8 cellular contexts compared by ENCODE assay signal in genomic region chr5:129459485-129460120, GRCh38. TPM values are rescaled to one million over a fixed set of nuclear protein-coding genes. Genes with fewer than 3 reads are reported as not detected.
DNase-seq lines count a peak whose midpoint lies in the region; ATAC-seq and TF ChIP-seq lines count a peak whose summit lies in the region.

No MANE protein-coding gene starts in this region.

- peaks cover 9% of the 10 kb centered on the region for H3K4me1 Mint-ChIP-seq in activated T-cell treated with anti-CD3 and anti-CD28 coated beads, Interleukin-2, amount 50 U/mL, for 24 hours (ENCODE audit: low read depth)

- H3K36me3 ChIP-seq in H7 (replicated peaks; ENCODE audit: control insufficient read depth, insufficient read depth, low read length) (no peaks in the 10 kb centered on the region), iPS-15b (ENCODE audit: control insufficient read depth, insufficient read depth, low read length) (no peaks in the 10 kb centered on the region), gastrocnemius medialis (no peaks in the 10 kb centered on the region)

- H3K27me3 ChIP-seq in H7 (ENCODE audit: control insufficient read depth, insufficient read depth, low read length) (peaks cover 3% of the 10 kb centered on the region; the same call in 1 of the 2 replicates), iPS-15b (ENCODE audit: control insufficient read depth, insufficient read depth, low read length) (peaks cover 6% of the 10 kb centered on the region), gastrocnemius medialis (peaks cover 0 to 3% (median 0%) of the 10 kb centered on the region in 3 donors)

- TF ChIP-seq CTCF in astrocyte of the cerebellum (IDR thresholded peaks at IDR 0.05; ENCODE audit: low read depth, low read length, missing control alignments), result no peak
- no peak for TF ChIP-seq CTCF in gastrocnemius medialis (IDR thresholded peaks at IDR 0.05 in 4 of 5, conservative IDR thresholded peaks at IDR 0.05 in 1 of 5)

- no peak overlapping the region for H3K4me3 Mint-ChIP-seq in activated T-cell treated with anti-CD3 and anti-CD28 coated beads, Interleukin-2, amount 50 U/mL, for 24 hours

- intact Hi-C loops in gastrocnemius medialis (cut with DNase I; ENCODE audit: low total_unique reads), result loop anchor here (2.0 kb wide), 1 partner anchor 47 kb away; no protein-coding TSS in a partner anchor

- H3K9me3 ChIP-seq in iPS-15b (ENCODE audit: control insufficient read depth, insufficient read depth, low read length), result no peaks in the 10 kb centered on the region
- H3K9me3 ChIP-seq in gastrocnemius medialis, result no peaks in the 10 kb centered on the region

- no peaks in the 10 kb centered on the region for H3K36me3 Mint-ChIP-seq in activated T-cell treated with anti-CD3 and anti-CD28 coated beads, Interleukin-2, amount 50 U/mL, for 24 hours (ENCODE audit: low read depth)

- H3K9ac ChIP-seq in iPS-15b (ENCODE audit: low read depth, low read length), result peak overlapping the region; percentile 67

- DNase-seq in H7, result peak; percentile 75
- no peak for DNase-seq in astrocyte of the cerebellum (ENCODE audit: low read depth)
- no peak for DNase-seq in gastrocnemius medialis
- DNase-seq in activated T-cell treated with anti-CD3 and anti-CD28 coated beads, Interleukin-2, amount 50 U/mL, for 24 hours, result no peak
- no peak for DNase-seq in LoVo (ENCODE audit: low spot score)
- DNase-seq in cerebellar nuclear complex (lab: John Stamatoyannopoulos, UW), result no peak

- peaks cover 49% of the 10 kb centered on the region for H3K27me3 Mint-ChIP-seq in activated T-cell treated with anti-CD3 and anti-CD28 coated beads, Interleukin-2, amount 50 U/mL, for 24 hours

- TF ChIP-seq POLR2A in gastrocnemius medialis (IDR thresholded peaks at IDR 0.05), result no peak

- H3K4me1 ChIP-seq in iPS-15b (ENCODE audit: control insufficient read depth, insufficient read depth, low read length), result peaks cover 5% of the 10 kb centered on the region
- no peaks in the 10 kb centered on the region for H3K4me1 ChIP-seq in gastrocnemius medialis

- H3K27ac ChIP-seq in gastrocnemius medialis, result peak overlapping the region in 3 of 4 donors; percentile 37 to 70 (median 64)

- ATAC-seq in gastrocnemius medialis (peak; percentile 13 to 48), GM21367 (IDR thresholded peaks at IDR 0.05; ENCODE audit: unreplicated experiment) (no peak)

- H3K27ac Mint-ChIP-seq in activated T-cell treated with anti-CD3 and anti-CD28 coated beads, Interleukin-2, amount 50 U/mL, for 24 hours, result no peak overlapping the region

- in situ Hi-C loops in astrocyte of the cerebellum (cut with HindIII; ENCODE audit: low sequenced_read_pairs), result no loop called here
- in situ Hi-C loops in gastrocnemius medialis (cut with MboI; ENCODE audit: low sequenced_read_pairs in 4 of 4), result no loop called here

- H3K9me3 Mint-ChIP-seq in activated T-cell treated with anti-CD3 and anti-CD28 coated beads, Interleukin-2, amount 50 U/mL, for 24 hours, result no peaks in the 10 kb centered on the region

- peak overlapping the region; percentile 82 for H3K4me3 ChIP-seq in H7 (ENCODE audit: insufficient read depth, low read depth, low read length)
- peak overlapping the region; percentile 48 for H3K4me3 ChIP-seq in astrocyte of the cerebellum (ENCODE audit: low read depth, low read length)
- peak overlapping the region; percentile 69 for H3K4me3 ChIP-seq in iPS-15b (ENCODE audit: low read depth, low read length)
- peak overlapping the region; percentile 62 to 65 (median 63) for H3K4me3 ChIP-seq in gastrocnemius medialis

RNA-seq across cellular contexts. Expression of gene ADAMTS19, which starts 0.5 kb away (rescaled TPM):
- 13.0 and 26.3 TPM in 2 replicates for total RNA-seq in H7 (2014; rRNA removed; shearing (Covaris generic))
- 1 to 10 TPM in 2 of 4 donors, under 1 TPM in 2; 0.36 to 2.4 (median 0.80) TPM for total RNA-seq in gastrocnemius medialis
